Comparison of ENCODE assay signal across 1 cellular context in the genomic region with DNA sequence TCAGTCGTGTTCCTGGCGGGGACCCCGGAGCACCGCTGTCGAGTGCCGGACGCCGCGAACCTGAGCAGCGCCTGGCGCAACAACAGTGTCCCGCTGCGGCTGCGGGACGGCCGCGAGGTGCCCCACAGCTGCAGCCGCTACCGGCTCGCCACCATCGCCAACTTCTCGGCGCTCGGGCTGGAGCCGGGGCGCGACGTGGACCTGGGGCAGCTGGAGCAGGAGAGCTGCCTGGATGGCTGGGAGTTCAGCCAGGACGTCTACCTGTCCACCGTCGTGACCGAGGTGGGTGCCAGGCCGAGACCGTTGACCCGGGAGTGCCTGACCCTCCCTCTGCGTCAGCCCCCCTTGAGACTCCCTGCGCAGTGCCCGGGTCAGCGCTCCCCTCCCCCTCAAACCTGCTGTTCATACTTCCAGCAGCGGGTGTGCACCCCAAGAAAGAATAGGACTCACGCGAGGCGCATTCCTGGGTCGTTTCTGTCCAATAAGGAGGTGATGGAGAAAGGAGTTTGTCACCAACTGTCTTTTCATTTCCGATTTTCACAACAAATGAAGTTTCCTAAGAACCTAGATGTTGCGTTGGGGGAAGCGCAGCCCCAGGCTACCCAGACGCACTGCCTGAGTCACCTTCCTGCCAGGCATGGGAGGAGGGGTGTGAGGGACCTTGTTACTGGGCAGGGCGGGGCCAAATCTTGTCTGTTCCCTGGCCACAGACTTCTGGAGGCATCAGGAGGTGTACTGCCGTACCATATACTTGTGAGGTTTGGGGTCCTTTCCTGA.
TF ChIP-seq lines count a peak whose summit lies in the region.

No MANE protein-coding gene starts in this region.

TF ChIP-seq in HepG2, 621 proteins besides CTCF, POLR2A, EP300 and RAD21 (continued from another document):
- TF ChIP-seq, protein P1, sequence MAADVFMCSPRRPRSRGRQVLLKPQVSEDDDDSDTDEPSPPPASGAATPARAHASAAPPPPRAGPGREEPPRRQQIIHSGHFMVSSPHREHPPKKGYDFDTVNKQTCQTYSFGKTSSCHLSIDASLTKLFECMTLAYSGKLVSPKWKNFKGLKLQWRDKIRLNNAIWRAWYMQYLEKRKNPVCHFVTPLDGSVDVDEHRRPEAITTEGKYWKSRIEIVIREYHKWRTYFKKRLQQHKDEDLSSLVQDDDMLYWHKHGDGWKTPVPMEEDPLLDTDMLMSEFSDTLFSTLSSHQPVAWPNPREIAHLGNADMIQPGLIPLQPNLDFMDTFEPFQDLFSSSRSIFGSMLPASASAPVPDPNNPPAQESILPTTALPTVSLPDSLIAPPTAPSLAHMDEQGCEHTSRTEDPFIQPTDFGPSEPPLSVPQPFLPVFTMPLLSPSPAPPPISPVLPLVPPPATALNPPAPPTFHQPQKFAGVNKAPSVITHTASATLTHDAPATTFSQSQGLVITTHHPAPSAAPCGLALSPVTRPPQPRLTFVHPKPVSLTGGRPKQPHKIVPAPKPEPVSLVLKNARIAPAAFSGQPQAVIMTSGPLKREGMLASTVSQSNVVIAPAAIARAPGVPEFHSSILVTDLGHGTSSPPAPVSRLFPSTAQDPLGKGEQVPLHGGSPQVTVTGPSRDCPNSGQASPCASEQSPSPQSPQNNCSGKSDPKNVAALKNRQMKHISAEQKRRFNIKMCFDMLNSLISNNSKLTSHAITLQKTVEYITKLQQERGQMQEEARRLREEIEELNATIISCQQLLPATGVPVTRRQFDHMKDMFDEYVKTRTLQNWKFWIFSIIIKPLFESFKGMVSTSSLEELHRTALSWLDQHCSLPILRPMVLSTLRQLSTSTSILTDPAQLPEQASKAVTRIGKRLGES (CRISPR knock-in tag; IDR thresholded peaks at IDR 0.05; ENCODE audit: borderline replicate concordance): no peak
- TF ChIP-seq EED (CRISPR knock-in tag; IDR thresholded peaks at IDR 0.05): peak; percentile 57; the same call in 1 of the 2 replicates
- TF ChIP-seq, protein P2, sequence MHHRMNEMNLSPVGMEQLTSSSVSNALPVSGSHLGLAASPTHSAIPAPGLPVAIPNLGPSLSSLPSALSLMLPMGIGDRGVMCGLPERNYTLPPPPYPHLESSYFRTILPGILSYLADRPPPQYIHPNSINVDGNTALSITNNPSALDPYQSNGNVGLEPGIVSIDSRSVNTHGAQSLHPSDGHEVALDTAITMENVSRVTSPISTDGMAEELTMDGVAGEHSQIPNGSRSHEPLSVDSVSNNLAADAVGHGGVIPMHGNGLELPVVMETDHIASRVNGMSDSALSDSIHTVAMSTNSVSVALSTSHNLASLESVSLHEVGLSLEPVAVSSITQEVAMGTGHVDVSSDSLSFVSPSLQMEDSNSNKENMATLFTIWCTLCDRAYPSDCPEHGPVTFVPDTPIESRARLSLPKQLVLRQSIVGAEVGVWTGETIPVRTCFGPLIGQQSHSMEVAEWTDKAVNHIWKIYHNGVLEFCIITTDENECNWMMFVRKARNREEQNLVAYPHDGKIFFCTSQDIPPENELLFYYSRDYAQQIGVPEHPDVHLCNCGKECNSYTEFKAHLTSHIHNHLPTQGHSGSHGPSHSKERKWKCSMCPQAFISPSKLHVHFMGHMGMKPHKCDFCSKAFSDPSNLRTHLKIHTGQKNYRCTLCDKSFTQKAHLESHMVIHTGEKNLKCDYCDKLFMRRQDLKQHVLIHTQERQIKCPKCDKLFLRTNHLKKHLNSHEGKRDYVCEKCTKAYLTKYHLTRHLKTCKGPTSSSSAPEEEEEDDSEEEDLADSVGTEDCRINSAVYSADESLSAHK (CRISPR knock-in tag; IDR thresholded peaks at IDR 0.05; ENCODE audit: borderline replicate concordance): no peak
- TF ChIP-seq HIVEP1 (CRISPR knock-in tag; IDR thresholded peaks at IDR 0.05): peak; percentile 24; the same call in 1 of the 2 replicates
- TF ChIP-seq HES4 (CRISPR knock-in tag; IDR thresholded peaks at IDR 0.05; ENCODE audit: borderline replicate concordance): 0 out of 2 replicates have a peak, but pooled peaks have one; percentile 11
- TF ChIP-seq ZNF256 (CRISPR knock-in tag; conservative IDR thresholded peaks at IDR 0.05): no peak
- no peak for TF ChIP-seq THYN1 (CRISPR knock-in tag; IDR thresholded peaks at IDR 0.05; ENCODE audit: borderline replicate concordance, low read depth)
- TF ChIP-seq TBL1XR1 (IDR thresholded peaks at IDR 0.05; ENCODE audit: borderline replicate concordance, low read length, partially characterized antibody): no peak
- TF ChIP-seq, protein P3, sequence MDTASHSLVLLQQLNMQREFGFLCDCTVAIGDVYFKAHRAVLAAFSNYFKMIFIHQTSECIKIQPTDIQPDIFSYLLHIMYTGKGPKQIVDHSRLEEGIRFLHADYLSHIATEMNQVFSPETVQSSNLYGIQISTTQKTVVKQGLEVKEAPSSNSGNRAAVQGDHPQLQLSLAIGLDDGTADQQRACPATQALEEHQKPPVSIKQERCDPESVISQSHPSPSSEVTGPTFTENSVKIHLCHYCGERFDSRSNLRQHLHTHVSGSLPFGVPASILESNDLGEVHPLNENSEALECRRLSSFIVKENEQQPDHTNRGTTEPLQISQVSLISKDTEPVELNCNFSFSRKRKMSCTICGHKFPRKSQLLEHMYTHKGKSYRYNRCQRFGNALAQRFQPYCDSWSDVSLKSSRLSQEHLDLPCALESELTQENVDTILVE (CRISPR knock-in tag; IDR thresholded peaks at IDR 0.05): no peak
- TF ChIP-seq HNRNPLL (IDR thresholded peaks at IDR 0.05; ENCODE audit: low read depth, low read length, poor library complexity, severe bottlenecking): peak; percentile 68
- TF ChIP-seq HNRNPL (IDR thresholded peaks at IDR 0.05; ENCODE audit: low read depth, low read length): no peak
- TF ChIP-seq, protein P4, sequence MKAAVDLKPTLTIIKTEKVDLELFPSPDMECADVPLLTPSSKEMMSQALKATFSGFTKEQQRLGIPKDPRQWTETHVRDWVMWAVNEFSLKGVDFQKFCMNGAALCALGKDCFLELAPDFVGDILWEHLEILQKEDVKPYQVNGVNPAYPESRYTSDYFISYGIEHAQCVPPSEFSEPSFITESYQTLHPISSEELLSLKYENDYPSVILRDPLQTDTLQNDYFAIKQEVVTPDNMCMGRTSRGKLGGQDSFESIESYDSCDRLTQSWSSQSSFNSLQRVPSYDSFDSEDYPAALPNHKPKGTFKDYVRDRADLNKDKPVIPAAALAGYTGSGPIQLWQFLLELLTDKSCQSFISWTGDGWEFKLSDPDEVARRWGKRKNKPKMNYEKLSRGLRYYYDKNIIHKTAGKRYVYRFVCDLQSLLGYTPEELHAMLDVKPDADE (CRISPR knock-in tag; IDR thresholded peaks at IDR 0.05): no peak
- TF ChIP-seq FOSL2 (CRISPR knock-in tag; IDR thresholded peaks at IDR 0.05): peak; percentile 68
- TF ChIP-seq, protein P5, sequence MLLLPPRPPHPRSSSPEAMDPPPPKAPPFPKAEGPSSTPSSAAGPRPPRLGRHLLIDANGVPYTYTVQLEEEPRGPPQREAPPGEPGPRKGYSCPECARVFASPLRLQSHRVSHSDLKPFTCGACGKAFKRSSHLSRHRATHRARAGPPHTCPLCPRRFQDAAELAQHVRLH (CRISPR knock-in tag; IDR thresholded peaks at IDR 0.05; ENCODE audit: borderline replicate concordance, low read depth): no peak
- no peak for TF ChIP-seq ZNF883 (CRISPR knock-in tag; IDR thresholded peaks at IDR 0.05; ENCODE audit: not compliant biosample characterization)
- TF ChIP-seq EEA1 (CRISPR knock-in tag; IDR thresholded peaks at IDR 0.05; ENCODE audit: borderline replicate concordance): 0 out of 2 replicates have a peak, but pooled peaks have one; percentile 52
- peak; percentile 52; the same call in 1 of the 2 replicates for TF ChIP-seq HOXA9 (CRISPR knock-in tag; IDR thresholded peaks at IDR 0.05; ENCODE audit: borderline replicate concordance)
- TF ChIP-seq NONO (IDR thresholded peaks at IDR 0.05): no peak
- TF ChIP-seq NONO (CRISPR knock-in tag; conservative IDR thresholded peaks at IDR 0.05): 0 out of 2 replicates have a peak, but pooled peaks have one; percentile 41
- 0 out of 2 replicates have a peak, but pooled peaks have one; percentile 40 for TF ChIP-seq ZNF605 (CRISPR knock-in tag; IDR thresholded peaks at IDR 0.05)
- no peak for TF ChIP-seq ZIK1 (CRISPR knock-in tag; IDR thresholded peaks at IDR 0.05; ENCODE audit: borderline replicate concordance, low read depth)
- TF ChIP-seq RBM22 (optimal IDR thresholded peaks at IDR 0.05; ENCODE audit: low read length): no peak
- TF ChIP-seq ZNF460 (CRISPR knock-in tag; IDR thresholded peaks at IDR 0.05; ENCODE audit: borderline replicate concordance): no peak
- no peak for TF ChIP-seq ZBTB8A (CRISPR knock-in tag; IDR thresholded peaks at IDR 0.05; ENCODE audit: borderline replicate concordance, low read depth)
- no peak for TF ChIP-seq MTF2 (CRISPR knock-in tag; IDR thresholded peaks at IDR 0.05; ENCODE audit: borderline replicate concordance)
- TF ChIP-seq, protein P6, sequence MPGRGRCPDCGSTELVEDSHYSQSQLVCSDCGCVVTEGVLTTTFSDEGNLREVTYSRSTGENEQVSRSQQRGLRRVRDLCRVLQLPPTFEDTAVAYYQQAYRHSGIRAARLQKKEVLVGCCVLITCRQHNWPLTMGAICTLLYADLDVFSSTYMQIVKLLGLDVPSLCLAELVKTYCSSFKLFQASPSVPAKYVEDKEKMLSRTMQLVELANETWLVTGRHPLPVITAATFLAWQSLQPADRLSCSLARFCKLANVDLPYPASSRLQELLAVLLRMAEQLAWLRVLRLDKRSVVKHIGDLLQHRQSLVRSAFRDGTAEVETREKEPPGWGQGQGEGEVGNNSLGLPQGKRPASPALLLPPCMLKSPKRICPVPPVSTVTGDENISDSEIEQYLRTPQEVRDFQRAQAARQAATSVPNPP (CRISPR knock-in tag; IDR thresholded peaks at IDR 0.05): no peak
- TF ChIP-seq KLF9 (CRISPR knock-in tag; IDR thresholded peaks at IDR 0.05; ENCODE audit: low read depth): no peak
- 0 out of 2 replicates have a peak, but pooled peaks have one; percentile 33 for TF ChIP-seq ARNTL (CRISPR knock-in tag; IDR thresholded peaks at IDR 0.05)
- TF ChIP-seq, protein P7, sequence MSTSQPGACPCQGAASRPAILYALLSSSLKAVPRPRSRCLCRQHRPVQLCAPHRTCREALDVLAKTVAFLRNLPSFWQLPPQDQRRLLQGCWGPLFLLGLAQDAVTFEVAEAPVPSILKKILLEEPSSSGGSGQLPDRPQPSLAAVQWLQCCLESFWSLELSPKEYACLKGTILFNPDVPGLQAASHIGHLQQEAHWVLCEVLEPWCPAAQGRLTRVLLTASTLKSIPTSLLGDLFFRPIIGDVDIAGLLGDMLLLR (CRISPR knock-in tag; IDR thresholded peaks at IDR 0.05): no peak
- TF ChIP-seq NR3C1 (CRISPR knock-in tag; IDR thresholded peaks at IDR 0.05): no peak
- TF ChIP-seq HMG20B (CRISPR knock-in tag; conservative IDR thresholded peaks at IDR 0.05): no peak
- peak; percentile 82 for TF ChIP-seq ZNF777 (CRISPR knock-in tag; IDR thresholded peaks at IDR 0.05)
- TF ChIP-seq ZNF547 (CRISPR knock-in tag; IDR thresholded peaks at IDR 0.05): 0 out of 2 replicates have a peak, but pooled peaks have one; percentile 3
- TF ChIP-seq MTA1 (CRISPR knock-in tag; IDR thresholded peaks at IDR 0.05; ENCODE audit: borderline replicate concordance): peak; percentile 35; the same call in 1 of the 2 replicates
